In the genomic region with DNA sequence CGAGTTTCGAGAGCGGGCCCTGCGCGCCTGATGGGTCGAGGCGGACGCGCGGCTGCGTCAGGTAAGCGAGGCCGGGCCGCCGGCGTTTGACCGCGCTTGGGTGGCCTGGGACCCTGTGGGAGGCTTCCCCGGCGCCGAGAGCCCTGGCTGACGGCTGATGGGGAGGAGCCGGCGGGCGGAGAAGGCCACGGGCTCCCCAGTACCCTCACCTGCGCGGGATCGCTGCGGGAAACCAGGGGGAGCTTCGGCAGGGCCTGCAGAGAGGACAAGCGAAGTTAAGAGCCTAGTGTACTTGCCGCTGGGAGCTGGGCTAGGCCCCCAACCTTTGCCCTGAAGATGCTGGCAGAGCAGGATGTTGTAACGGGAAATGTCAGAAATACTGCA, we compare ENCODE assay signal across 8 cellular contexts. TPM values are rescaled to one million over a fixed set of nuclear protein-coding genes. Genes with fewer than 3 reads are reported as not detected.
DNase-seq lines count a peak whose midpoint lies in the region; ATAC-seq and TF ChIP-seq lines count a peak whose summit lies in the region.
"Not testable (repeated sequence)": the region's sequence is repeated elsewhere in the genome, so short reads cannot be mapped to it uniquely, and the experiment has no call there.

No MANE protein-coding gene starts in this region.

- WGBS in right cardiac atrium, result no CpG with 5 or more reads among the region's 34 CpGs
- WGBS in stomach, 5 donors, result no CpG with 5 or more reads among the region's 34 CpGs

- TF ChIP-seq POLR2A in stomach (IDR thresholded peaks at IDR 0.05), result not testable (repeated sequence)

- H3K9me3 ChIP-seq in right cardiac atrium (ENCODE audit: control insufficient read depth, low read length); neutrophil; stomach: not testable (repeated sequence)

- intact Hi-C loops in dorsolateral prefrontal cortex (cut with DNase I); right cardiac atrium (cut with DNase I); stomach (cut with DNase I; ENCODE audit: low total_unique reads): not testable (repeated sequence)

- not testable (repeated sequence) for H3K9me3 Mint-ChIP-seq in WTC11

- not testable (repeated sequence) for H3K36me3 ChIP-seq in ACC112 (ENCODE audit: insufficient read depth, low read length); neutrophil; stomach

- TF ChIP-seq EP300 in stomach (IDR thresholded peaks at IDR 0.05), result not testable (repeated sequence)

- not testable (repeated sequence) for H3K27me3 Mint-ChIP-seq in WTC11 (ENCODE audit: low read depth)

- H3K4me3 ChIP-seq in ACC112 (ENCODE audit: low read depth, low read length) (0 out of 2 replicates have a peak overlapping the region, but pooled peaks have one; percentile 51), dorsolateral prefrontal cortex (peak overlapping the region in 46 of 59 donors; percentile 25 to 66 (median 50)), neutrophil (ENCODE audit: low read depth in 1 of 2, low read length in 1 of 2) (peak overlapping the region; percentile 32 to 40), stomach (peak overlapping the region; percentile 46 to 54 (median 52))
- not testable (repeated sequence) for H3K4me3 ChIP-seq in right cardiac atrium (ENCODE audit: low read length)

- ATAC-seq in GM19452 (IDR thresholded peaks at IDR 0.05; ENCODE audit: unreplicated experiment) (peak; percentile 6), HG03159 (IDR thresholded peaks at IDR 0.05; ENCODE audit: unreplicated experiment) (peak; percentile 12), WTC11 (peak; percentile 75), right cardiac atrium (peak; percentile 9 to 46)

- H3K79me2 ChIP-seq in ACC112 (ENCODE audit: control insufficient read depth, insufficient read depth, low read length, unreplicated experiment), result not testable (repeated sequence)

- not testable (repeated sequence) for TF ChIP-seq CTCF in WTC11 (IDR thresholded peaks at IDR 0.05); dorsolateral prefrontal cortex (IDR thresholded peaks at IDR 0.05 in 54 of 56, conservative IDR thresholded peaks at IDR 0.05 in 2 of 56; ENCODE audit: low read depth in 1 of 56, partially characterized antibody in 56 of 56); neutrophil (IDR thresholded peaks at IDR 0.05); stomach (IDR thresholded peaks at IDR 0.05)

- not testable (repeated sequence) for H2AFZ ChIP-seq in ACC112 (ENCODE audit: low read length, unreplicated experiment)

- not testable (repeated sequence) for H3K36me3 Mint-ChIP-seq in WTC11

- not testable (repeated sequence) for H3K4me1 ChIP-seq in ACC112 (ENCODE audit: control insufficient read depth, insufficient read depth, low read length, unreplicated experiment); right cardiac atrium (ENCODE audit: control insufficient read depth, insufficient read depth, low read length); neutrophil (ENCODE audit: control insufficient read depth in 1 of 2, insufficient read depth in 1 of 2, low read depth in 1 of 2, low read length in 1 of 2); stomach

- H3K27ac ChIP-seq in ACC112 (ENCODE audit: low read depth, low read length); right cardiac atrium (ENCODE audit: low read length): not testable (repeated sequence)
- H3K27ac ChIP-seq in dorsolateral prefrontal cortex, result peak overlapping the region in 8 of 59 donors; percentile 50 to 79 (median 65)
- H3K27ac ChIP-seq in neutrophil, result peak overlapping the region; percentile 69
- peak overlapping the region in 4 of 5 donors; percentile 62 to 86 (median 76) for H3K27ac ChIP-seq in stomach

- not testable (repeated sequence) for H3K4me3 Mint-ChIP-seq in WTC11

- POLR2A ChIA-PET in WTC11 (lab: Charles Lee), result not testable (repeated sequence)

- CTCF ChIA-PET in WTC11 (lab: Charles Lee), result not testable (repeated sequence)

- not testable (repeated sequence) for H3K27ac Mint-ChIP-seq in WTC11

- DNase-seq in WTC11 (ENCODE audit: low spot score); dorsolateral prefrontal cortex; right cardiac atrium; stomach: not testable (repeated sequence)

- H3K4me1 Mint-ChIP-seq in WTC11, result not testable (repeated sequence)

- not testable (repeated sequence) for H3K27me3 ChIP-seq in ACC112 (ENCODE audit: insufficient read depth, low read length); dorsolateral prefrontal cortex; right cardiac atrium (ENCODE audit: control insufficient read depth, insufficient read depth); neutrophil; stomach

RNA-seq across cellular contexts. Expression of gene GOLGA8R, which starts 57.3 kb away (rescaled TPM):
- 0.23 to 0.50 TPM (median 0.50 TPM) in 3 replicates for total RNA-seq in WTC11 (2021)
- total RNA-seq in dorsolateral prefrontal cortex, result 10 to 100 TPM in 42 of 120 experiments, 1 to 10 TPM in 78; 3.4 to 19.1 (median 8.9) TPM
- total RNA-seq in right cardiac atrium, result 1 to 10 TPM; 2.8 to 6.0 (median 3.5) TPM
- polyA plus RNA-seq in right cardiac atrium, result 2.3 TPM
- total RNA-seq in stomach, result 1 to 10 TPM in 2 of 5 donors, under 1 TPM in 2, not detected in 1; 0.72 to 7.9 (median 1.9) TPM
- polyA plus RNA-seq in stomach, result under 1 TPM; 0.31 to 0.61 (median 0.40) TPM

Comparison
In these comparisons a context has a peak if more than half of its experiments do, and no peak if none do; other contexts are left out.
1. ATAC-seq: peak in every context shown above with its lines; median percentile 75 in WTC11; 28 in right cardiac atrium; 12 in HG03159; 6 in GM19452.